ENCODE assay signal across 16 cellular contexts in the genomic region with DNA sequence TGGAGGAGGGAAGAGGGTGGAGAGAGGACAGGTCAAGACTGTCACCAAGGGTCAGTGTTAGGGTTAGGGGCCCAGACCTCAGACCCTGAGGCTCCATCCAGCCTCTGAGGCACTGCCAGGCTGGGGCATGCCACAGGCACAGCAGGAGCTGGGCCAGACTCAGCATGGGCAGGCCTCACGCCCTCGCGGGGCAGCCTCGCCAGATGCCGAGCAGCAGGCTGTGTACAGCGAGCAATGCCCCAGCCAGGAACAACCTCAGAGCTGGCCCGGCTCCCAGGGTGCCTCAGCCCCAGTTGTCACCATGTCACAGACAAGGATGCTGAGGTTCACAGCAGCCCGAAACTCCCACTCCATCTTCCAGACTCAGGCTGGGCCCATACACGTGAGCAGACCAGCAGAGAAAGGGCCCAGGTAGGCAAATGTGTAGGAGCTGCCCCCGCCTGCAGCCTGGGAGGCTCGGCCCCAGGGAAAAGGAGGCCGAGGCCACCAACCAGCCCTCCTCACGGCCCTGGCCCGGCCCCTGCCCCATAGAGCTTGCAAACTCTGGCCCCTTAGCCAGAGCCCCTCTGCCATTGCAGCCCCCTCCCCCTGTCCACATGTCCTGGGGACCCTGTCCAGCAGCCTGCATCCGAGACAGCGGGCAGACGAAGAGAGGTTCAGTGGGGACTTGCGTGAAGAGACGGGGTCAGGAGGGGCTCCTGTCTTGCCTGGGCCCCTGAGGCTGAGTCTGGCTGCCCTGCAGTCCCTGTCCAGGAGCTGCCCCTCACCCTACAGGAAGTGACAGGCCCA. TPM values are rescaled to one million over a fixed set of nuclear protein-coding genes. Genes with fewer than 3 reads are reported as not detected.
DNase-seq lines count a peak whose midpoint lies in the region; ATAC-seq and TF ChIP-seq lines count a peak whose summit lies in the region.
"Had no signal": no experiment of that assay in that cellular context is flagged by ENCODE, and none has a peak within 500 bp of the region (broad histone marks: within the 10 kb centered on the region; RNA-seq: fewer than 3 reads in every experiment).

No MANE protein-coding gene starts in this region.

- no peaks in the 10 kb centered on the region for H3K9me3 ChIP-seq in HEK293 (ENCODE audit: control insufficient read depth, insufficient read depth, low read depth, low read length)
- no peaks in the 10 kb centered on the region for H3K9me3 ChIP-seq in adrenal gland (replicated peaks in 1 of 3)
- H3K9me3 ChIP-seq in right atrium auricular region, result no peaks in the 10 kb centered on the region
- no peaks in the 10 kb centered on the region for H3K9me3 ChIP-seq in tibial artery
- H3K9me3 ChIP-seq in CD8-positive, alpha-beta T cell (ENCODE audit: low read length), result no peaks in the 10 kb centered on the region

- WGBS in adrenal gland, 4 donors, result 68 to 81% (median 74%) methylated on average over 9 to 19 of the region's 19 CpGs

- DNase-seq in adrenal gland, result peak in 4 of 7 donors; percentile 21 to 85 (median 41)
- DNase-seq in right atrium auricular region (ENCODE audit: low spot score), result peak; percentile 75
- DNase-seq in tibial artery, result peak in 1 of 2 donors; percentile 79
- DNase-seq in CD8-positive, alpha-beta T cell, result no peak
- no peak for DNase-seq in activated CD8-positive, alpha-beta memory T cell treated with anti-CD3 and anti-CD28 coated beads, Interleukin-2, amount 50 U/mL, for 4 hours
- DNase-seq: activated naive CD8-positive, alpha-beta T cell treated with anti-CD3 and anti-CD28 coated beads for 36 hours; CD4-positive, CD25-positive, alpha-beta regulatory T cell; Kasumi-1; NCI-H1436; NCI-H526 treated with DMSO at 0.1 percent for 48 hours; stimulated activated naive CD8-positive, alpha-beta T cell treated with anti-CD3 and anti-CD28 coated beads, Interleukin-15, Interleukin-2, amounts not matched to agents 100 U/mL and 50 U/mL, for 24 hours had no signal

- H3K4me3 ChIP-seq in HEK293 (ENCODE audit: low read depth, low read length) (no peak overlapping the region), adrenal gland (no peak overlapping the region), right atrium auricular region (no peak overlapping the region), tibial artery (no peak overlapping the region)
- no peak overlapping the region for H3K4me3 ChIP-seq in CD8-positive, alpha-beta T cell (ENCODE audit: low read depth, low read length)

- no peaks in the 10 kb centered on the region for H3K9me3 Mint-ChIP-seq in CD8-positive, alpha-beta T cell
- no peaks in the 10 kb centered on the region for H3K9me3 Mint-ChIP-seq in stimulated activated memory B cell treated with anti-CD40 and anti-IgM and Interleukin-4, amounts not matched to agents 10 μg/mL and 1 μg/mL and 100 μg/mL, for 72 hours
- H3K9me3 Mint-ChIP-seq: activated naive CD8-positive, alpha-beta T cell treated with anti-CD3 and anti-CD28 coated beads for 36 hours; central memory CD8-positive, alpha-beta T cell; T-helper 1 cell treated with Interleukin-12 subunit alpha and Interleukin-12 subunit beta and Interleukin-4 antibody, amounts not matched to agents 30 μg/mL and 1 μg/mL, for 36 hours had no signal

- H3K36me3 Mint-ChIP-seq in CD8-positive, alpha-beta T cell, result no peaks in the 10 kb centered on the region
- H3K36me3 Mint-ChIP-seq in stimulated activated memory B cell treated with anti-CD40 and anti-IgM and Interleukin-4, amounts not matched to agents 10 μg/mL and 1 μg/mL and 100 μg/mL, for 72 hours, result no peaks in the 10 kb centered on the region
- H3K36me3 Mint-ChIP-seq: activated naive CD8-positive, alpha-beta T cell treated with anti-CD3 and anti-CD28 coated beads for 36 hours; CD4-positive, CD25-positive, alpha-beta regulatory T cell had no signal

- no peaks in the 10 kb centered on the region for H3K36me3 ChIP-seq in HEK293 (ENCODE audit: control insufficient read depth in 2 of 2, insufficient read depth in 1 of 2, low read length in 2 of 2)
- no peaks in the 10 kb centered on the region for H3K36me3 ChIP-seq in adrenal gland (replicated peaks in 1 of 2)
- H3K36me3 ChIP-seq in right atrium auricular region, result peaks cover 20% of the 10 kb centered on the region
- H3K36me3 ChIP-seq in tibial artery, result no peaks in the 10 kb centered on the region
- H3K36me3 ChIP-seq in CD8-positive, alpha-beta T cell (ENCODE audit: insufficient read depth, low read length), result no peaks in the 10 kb centered on the region

- H3K4me1 ChIP-seq in HEK293 (ENCODE audit: control insufficient read depth, insufficient read depth, low read length) (no peaks in the 10 kb centered on the region), adrenal gland (replicated peaks in 1 of 2) (peaks cover 0 to 6% of the 10 kb centered on the region in 2 donors), right atrium auricular region (peaks cover 0 to 61% of the 10 kb centered on the region in 2 donors), tibial artery (peaks cover 0 to 36% (median 22%) of the 10 kb centered on the region in 4 donors)
- H3K4me1 ChIP-seq in CD8-positive, alpha-beta T cell (ENCODE audit: insufficient read depth, low read length), result no peaks in the 10 kb centered on the region

- H3K27ac Mint-ChIP-seq in CD8-positive, alpha-beta T cell, result no peak overlapping the region
- H3K27ac Mint-ChIP-seq in stimulated activated memory B cell treated with anti-CD40 and anti-IgM and Interleukin-4, amounts not matched to agents 10 μg/mL and 1 μg/mL and 100 μg/mL, for 72 hours, result no peak overlapping the region
- H3K27ac Mint-ChIP-seq: activated naive CD8-positive, alpha-beta T cell treated with anti-CD3 and anti-CD28 coated beads for 36 hours; CD4-positive, CD25-positive, alpha-beta regulatory T cell; T-helper 1 cell treated with Interleukin-12 subunit alpha and Interleukin-12 subunit beta and Interleukin-4 antibody, amounts not matched to agents 30 μg/mL and 1 μg/mL, for 36 hours had no signal

- no peaks in the 10 kb centered on the region for H3K4me1 Mint-ChIP-seq in CD8-positive, alpha-beta T cell (ENCODE audit: low read depth)
- H3K4me1 Mint-ChIP-seq in stimulated activated memory B cell treated with anti-CD40 and anti-IgM and Interleukin-4, amounts not matched to agents 10 μg/mL and 1 μg/mL and 100 μg/mL, for 72 hours, result no peaks in the 10 kb centered on the region
- H3K4me1 Mint-ChIP-seq: activated naive CD8-positive, alpha-beta T cell treated with anti-CD3 and anti-CD28 coated beads for 36 hours; CD4-positive, CD25-positive, alpha-beta regulatory T cell; central memory CD8-positive, alpha-beta T cell had no signal

- CTCF ChIA-PET in HEK293 (lab: Yijun Ruan, JAX), result interaction anchor here (0.7 kb wide), 1 partner anchor 509 kb away, joined by 3 read pairs; no protein-coding TSS in a partner anchor
- CTCF ChIA-PET in CD8-positive, alpha-beta T cell (lab: Charles Lee), result no interaction called here

- no peak overlapping the region for H3K27ac ChIP-seq in HEK293 (ENCODE audit: extremely low read depth, low read depth, low read length)
- H3K27ac ChIP-seq in adrenal gland, result peak overlapping the region in 3 of 5 donors; percentile 65 to 86 (median 75)
- peak overlapping the region; percentile 89 to 97 for H3K27ac ChIP-seq in right atrium auricular region
- peak overlapping the region; percentile 45 to 49 for H3K27ac ChIP-seq in tibial artery
- no peak overlapping the region for H3K27ac ChIP-seq in CD8-positive, alpha-beta T cell (ENCODE audit: low read depth, low read length)

- intact Hi-C loops in adrenal gland (cut with DNase I), result no loop called here
- intact Hi-C loops in tibial artery (cut with DNase I; ENCODE audit: low total_unique reads), result no loop called here
- intact Hi-C loops in CD8-positive, alpha-beta T cell (cut with DNase I, micrococcal nuclease), result no loop called here

- H3K4me3 Mint-ChIP-seq in CD8-positive, alpha-beta T cell, result no peak overlapping the region
- H3K4me3 Mint-ChIP-seq in stimulated activated memory B cell treated with anti-CD40 and anti-IgM and Interleukin-4, amounts not matched to agents 10 μg/mL and 1 μg/mL and 100 μg/mL, for 72 hours, result no peak overlapping the region
- H3K4me3 Mint-ChIP-seq: activated naive CD8-positive, alpha-beta T cell treated with anti-CD3 and anti-CD28 coated beads for 36 hours; CD4-positive, CD25-positive, alpha-beta regulatory T cell; central memory CD8-positive, alpha-beta T cell; T-helper 1 cell treated with Interleukin-12 subunit alpha and Interleukin-12 subunit beta and Interleukin-4 antibody, amounts not matched to agents 30 μg/mL and 1 μg/mL, for 36 hours had no signal

- H3K27me3 Mint-ChIP-seq in CD8-positive, alpha-beta T cell (ENCODE audit: low read depth), result peaks cover 4% of the 10 kb centered on the region
- peaks cover 23% of the 10 kb centered on the region for H3K27me3 Mint-ChIP-seq in stimulated activated memory B cell treated with anti-CD40 and anti-IgM and Interleukin-4, amounts not matched to agents 10 μg/mL and 1 μg/mL and 100 μg/mL, for 72 hours
- H3K27me3 Mint-ChIP-seq: central memory CD8-positive, alpha-beta T cell had no signal

- TF ChIP-seq CTCF in HEK293 (tag by site-specific recombination; IDR thresholded peaks at IDR 0.05) (no peak), adrenal gland (IDR thresholded peaks at IDR 0.05) (no peak), right atrium auricular region (IDR thresholded peaks at IDR 0.05) (no peak), tibial artery (IDR thresholded peaks at IDR 0.05) (no peak)
- TF ChIP-seq CTCF in CD8-positive, alpha-beta T cell (IDR thresholded peaks at IDR 0.05), result no peak

- POLR2A ChIA-PET in HEK293 (lab: Yijun Ruan, JAX), result no interaction called here
- POLR2A ChIA-PET in CD8-positive, alpha-beta T cell (lab: Charles Lee), result no interaction called here

- no peak for ATAC-seq in CD8-positive, alpha-beta T cell
- ATAC-seq in stimulated activated memory B cell treated with anti-CD40 and anti-IgM and Interleukin-4, amounts not matched to agents 10 μg/mL and 1 μg/mL and 100 μg/mL, for 72 hours, result no peak
- ATAC-seq: stimulated activated naive CD8-positive, alpha-beta T cell treated with anti-CD3 and anti-CD28 coated beads, Interleukin-15, Interleukin-2, amounts not matched to agents 100 U/mL and 50 U/mL, for 24 hours had no signal

- H3K27me3 ChIP-seq in adrenal gland (no peaks in the 10 kb centered on the region), right atrium auricular region (no peaks in the 10 kb centered on the region), tibial artery (peaks cover 0 to 11% of the 10 kb centered on the region in 2 donors)
- no peaks in the 10 kb centered on the region for H3K27me3 ChIP-seq in CD8-positive, alpha-beta T cell (ENCODE audit: insufficient read depth, low read length)

- peak in 1 of 2 donors; percentile 11 for TF ChIP-seq POLR2A in adrenal gland (IDR thresholded peaks at IDR 0.05)

RNA-seq across cellular contexts. Expression of a gene that starts 7.5 kb away (rescaled TPM):
- total RNA-seq in adrenal gland, result 10 to 100 TPM in 2 of 8 donors, 1 to 10 TPM in 5, under 1 TPM in 1; 0.34 to 17.8 (median 5.6) TPM
- polyA plus RNA-seq in adrenal gland, result 10 to 100 TPM in 1 of 3 donors, 1 to 10 TPM in 1, under 1 TPM in 1; 0.26 to 16.8 (median 7.1) TPM
- total RNA-seq in right atrium auricular region, result 100 to 1,000 TPM in 1 of 2 donors, 10 to 100 TPM in 1; 59.5 to 135 TPM
- not detected for total RNA-seq in CD8-positive, alpha-beta T cell
- total RNA-seq: activated naive CD8-positive, alpha-beta T cell treated with anti-CD3 and anti-CD28 coated beads for 36 hours; CD4-positive, CD25-positive, alpha-beta regulatory T cell; RPMI7951 had no signal
- polyA plus RNA-seq: CD4-positive, CD25-positive, alpha-beta regulatory T cell had no signal

RNA-seq across cellular contexts. Expression of a gene that starts 17.5 kb away (rescaled TPM):
- 10 to 100 TPM in 6 of 8 donors, 1 to 10 TPM in 2; 4.3 to 46.5 (median 13.2) TPM for total RNA-seq in adrenal gland
- 10 to 100 TPM in 2 of 3 donors, 1 to 10 TPM in 1; 4.5 to 76.7 (median 17.9) TPM for polyA plus RNA-seq in adrenal gland
- 1 to 10 TPM in 1 of 2 donors, under 1 TPM in 1; 0.52 to 2.2 TPM for total RNA-seq in right atrium auricular region
- not detected for total RNA-seq in CD8-positive, alpha-beta T cell
- total RNA-seq: activated naive CD8-positive, alpha-beta T cell treated with anti-CD3 and anti-CD28 coated beads for 36 hours; CD4-positive, CD25-positive, alpha-beta regulatory T cell; RPMI7951 had no signal
- polyA plus RNA-seq: CD4-positive, CD25-positive, alpha-beta regulatory T cell had no signal

Comparison
In these comparisons a context has a peak if more than half of its experiments do, and no peak if none do; other contexts are left out.
1. H3K27ac ChIP-seq: peak in adrenal gland (3 of 5), right atrium auricular region (2 of 2) and tibial artery (2 of 2); none in HEK293 (single experiment) and CD8-positive, alpha-beta T cell (single experiment).
2. DNase-seq: peak in adrenal gland (4 of 7) and right atrium auricular region (single experiment); none in CD8-positive, alpha-beta T cell (0 of 7) and activated CD8-positive, alpha-beta memory T cell treated with anti-CD3 and anti-CD28 coated beads, Interleukin-2, amount 50 U/mL, for 4 hours (single experiment).